Comparison of ENCODE assay signal across 1 cellular context in the genomic region with DNA sequence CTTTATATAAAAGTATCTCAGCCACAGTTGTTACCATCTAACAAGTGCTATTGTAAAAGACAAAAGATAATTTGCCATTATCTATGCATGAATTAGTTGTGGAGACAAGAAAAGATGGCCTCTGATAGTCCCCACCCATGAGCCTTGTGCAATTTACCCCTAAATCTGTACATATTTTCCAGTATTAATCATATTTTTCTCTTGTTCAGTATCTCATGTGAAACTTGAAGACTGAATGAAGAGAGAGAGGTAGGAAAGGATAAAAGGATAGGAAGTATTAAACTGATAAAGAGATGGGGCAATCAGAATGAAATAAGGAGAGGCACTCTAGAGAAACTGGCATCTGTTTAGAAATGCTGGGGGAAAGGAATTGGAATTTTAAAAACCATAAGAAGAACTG.
TF ChIP-seq lines count a peak whose summit lies in the region.

No MANE protein-coding gene starts in this region.

TF ChIP-seq in endothelial cell of umbilical vein, 7 proteins besides CTCF, POLR2A, EP300 and RAD21 (continued from another document):
- no peak for TF ChIP-seq POLR2AphosphoS5 (IDR thresholded peaks at IDR 0.05; ENCODE audit: insufficient read depth, low read depth, low read length)
- TF ChIP-seq JUN (IDR thresholded peaks at IDR 0.05; ENCODE audit: borderline replicate concordance, insufficient read depth, insufficient read length, low read depth) = no peak
- TF ChIP-seq MYC (IDR thresholded peaks at IDR 0.05; ENCODE audit: low read depth, low read length) = no peak
- TF ChIP-seq FOS (IDR thresholded peaks at IDR 0.05; ENCODE audit: borderline replicate concordance, insufficient read depth, low read length) = no peak
- TF ChIP-seq, protein P1, sequence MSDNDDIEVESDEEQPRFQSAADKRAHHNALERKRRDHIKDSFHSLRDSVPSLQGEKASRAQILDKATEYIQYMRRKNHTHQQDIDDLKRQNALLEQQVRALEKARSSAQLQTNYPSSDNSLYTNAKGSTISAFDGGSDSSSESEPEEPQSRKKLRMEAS (IDR thresholded peaks at IDR 0.05; ENCODE audit: insufficient read depth, insufficient read length) = no peak
